8 cellular contexts compared by ENCODE assay signal in genomic region chr22:20885557-20886323, GRCh38. TPM values are rescaled to one million over a fixed set of nuclear protein-coding genes. Genes with fewer than 3 reads are reported as not detected.
DNase-seq lines count a peak whose midpoint lies in the region; ATAC-seq, FAIRE-seq and TF ChIP-seq lines count a peak whose summit lies in the region.

No MANE protein-coding gene starts in this region.

- no peaks in the 10 kb centered on the region for H3K79me2 ChIP-seq in osteoblast (ENCODE audit: insufficient read depth, low read length)

- intact Hi-C loops in Right ventricle myocardium superior (cut with DNase I) (no loop called here), upper lobe of right lung (cut with DNase I) (no loop called here)

- H3K27me3 Mint-ChIP-seq in activated naive CD8-positive, alpha-beta T cell treated with anti-CD3 and anti-CD28 coated beads, Interleukin-2, amount 10 ng/mL, durations not matched to agents 7 days and 5 days = no peaks in the 10 kb centered on the region

- H3K27ac ChIP-seq in osteoblast (ENCODE audit: low read depth, low read length) (peak overlapping the region; percentile 30), upper lobe of right lung (peak overlapping the region; percentile 49)

- FAIRE-seq in RCC 7860 (lab: Jason Lieb, UNC) = no peak

- no peaks in the 10 kb centered on the region for H3K9me3 ChIP-seq in osteoblast (ENCODE audit: low read depth, low read length)
- H3K9me3 ChIP-seq in upper lobe of right lung = no peaks in the 10 kb centered on the region

- peaks cover 3% of the 10 kb centered on the region for H4K20me1 ChIP-seq in osteoblast (ENCODE audit: insufficient read depth, low read length)

- H2AFZ ChIP-seq in osteoblast (ENCODE audit: low read length) = peak overlapping the region; percentile 87

- POLR2A ChIA-PET in activated naive CD8-positive, alpha-beta T cell treated with anti-CD3 and anti-CD28 coated beads, Interleukin-2, amount 10 ng/mL, durations not matched to agents 7 days and 5 days (lab: Charles Lee) = interaction anchor here (0.5 kb wide), 1 partner anchor 68 kb away, joined by 6 read pairs; no protein-coding TSS in a partner anchor

- ATAC-seq in activated naive CD8-positive, alpha-beta T cell treated with anti-CD3 and anti-CD28 coated beads, Interleukin-2, amount 10 ng/mL, durations not matched to agents 7 days and 5 days (ENCODE audit: low read depth) = peak; percentile 67
- ATAC-seq in Right ventricle myocardium superior (ENCODE audit: poor library complexity) (peak; percentile 98), upper lobe of right lung (peak; percentile 99)

- in situ Hi-C loops in KBM-7 (cut with MboI; ENCODE audit: low pct_unique_long_range_greater_than_20kb, low sequenced_read_pairs) = no loop called here

- peak; percentile 84 for DNase-seq in DMS153 treated with DMSO at 0.1 percent for 48 hours (lab: John Stamatoyannopoulos, UW; ENCODE audit: unreplicated experiment)
- DNase-seq in KBM-7 = peak; percentile 87
- DNase-seq in RCC 7860 (ENCODE audit: low spot score) = peak; percentile 54
- DNase-seq in activated naive CD8-positive, alpha-beta T cell treated with anti-CD3 and anti-CD28 coated beads, Interleukin-2, amount 10 ng/mL, durations not matched to agents 7 days and 5 days = peak; percentile 58
- DNase-seq in Right ventricle myocardium superior = peak; percentile 85
- peak; percentile 94 for DNase-seq in osteoblast (ENCODE audit: insufficient read length, low spot score, missing footprints)
- peak; percentile 92 for DNase-seq in upper lobe of right lung
- DNase-seq in NK-92 (lab: John Stamatoyannopoulos, UW; ENCODE audit: unreplicated experiment) = no peak

- H3K27ac Mint-ChIP-seq in activated naive CD8-positive, alpha-beta T cell treated with anti-CD3 and anti-CD28 coated beads, Interleukin-2, amount 10 ng/mL, durations not matched to agents 7 days and 5 days = no peak overlapping the region

- TF ChIP-seq CTCF in osteoblast (IDR thresholded peaks at IDR 0.05; ENCODE audit: extremely low read depth, low read depth, low read length) = peak; percentile 92
- TF ChIP-seq CTCF in upper lobe of right lung (IDR thresholded peaks at IDR 0.05) = peak; percentile 86

- H3K27me3 ChIP-seq in osteoblast (ENCODE audit: insufficient read depth, low read length) (no peaks in the 10 kb centered on the region), upper lobe of right lung (no peaks in the 10 kb centered on the region)

- no peaks in the 10 kb centered on the region for H3K4me1 ChIP-seq in osteoblast (ENCODE audit: insufficient read depth, low read length)
- no peaks in the 10 kb centered on the region for H3K4me1 ChIP-seq in upper lobe of right lung

- peak overlapping the region; percentile 44 for H3K4me2 ChIP-seq in osteoblast (ENCODE audit: insufficient read depth, low read length)

- H3K36me3 ChIP-seq in osteoblast (ENCODE audit: insufficient read depth, low read length) (peaks cover 45% of the 10 kb centered on the region), upper lobe of right lung (peaks cover 75% of the 10 kb centered on the region)

- H3K4me3 Mint-ChIP-seq in activated naive CD8-positive, alpha-beta T cell treated with anti-CD3 and anti-CD28 coated beads, Interleukin-2, amount 10 ng/mL, durations not matched to agents 7 days and 5 days = no peak overlapping the region

- H3K4me1 Mint-ChIP-seq in activated naive CD8-positive, alpha-beta T cell treated with anti-CD3 and anti-CD28 coated beads, Interleukin-2, amount 10 ng/mL, durations not matched to agents 7 days and 5 days = peaks cover 1% of the 10 kb centered on the region

- H3K4me3 ChIP-seq in osteoblast (ENCODE audit: insufficient read depth, low read length) (no peak overlapping the region), upper lobe of right lung (no peak overlapping the region)

- peaks cover 21% of the 10 kb centered on the region for H3K36me3 Mint-ChIP-seq in activated naive CD8-positive, alpha-beta T cell treated with anti-CD3 and anti-CD28 coated beads, Interleukin-2, amount 10 ng/mL, durations not matched to agents 7 days and 5 days

- no peaks in the 10 kb centered on the region for H3K9me3 Mint-ChIP-seq in activated naive CD8-positive, alpha-beta T cell treated with anti-CD3 and anti-CD28 coated beads, Interleukin-2, amount 10 ng/mL, durations not matched to agents 7 days and 5 days

RNA-seq across cellular contexts. Expression of gene SNAP29, which starts 26.9 kb away (rescaled TPM):
- total RNA-seq in activated naive CD8-positive, alpha-beta T cell treated with anti-CD3 and anti-CD28 coated beads, Interleukin-2, amount 10 ng/mL, durations not matched to agents 7 days and 5 days = 10 to 100 TPM; 29.7 to 32.5 TPM
- total RNA-seq in Right ventricle myocardium superior (22.3 TPM), osteoblast (13.0 and 15.3 TPM in 2 replicates), upper lobe of right lung (24.3 TPM)

RNA-seq across cellular contexts. Expression of gene PI4KA, which starts 27.1 kb away (rescaled TPM):
- 100 to 1,000 TPM; 100 to 106 TPM for total RNA-seq in activated naive CD8-positive, alpha-beta T cell treated with anti-CD3 and anti-CD28 coated beads, Interleukin-2, amount 10 ng/mL, durations not matched to agents 7 days and 5 days
- total RNA-seq in Right ventricle myocardium superior (38.4 TPM), osteoblast (61.9 and 63.4 TPM in 2 replicates), upper lobe of right lung (113 TPM)

RNA-seq across cellular contexts. Expression of gene CRKL, which starts 31.5 kb away (rescaled TPM):
- total RNA-seq in activated naive CD8-positive, alpha-beta T cell treated with anti-CD3 and anti-CD28 coated beads, Interleukin-2, amount 10 ng/mL, durations not matched to agents 7 days and 5 days = 10 to 100 TPM; 91.0 to 92.9 TPM
- 50.1 TPM for total RNA-seq in Right ventricle myocardium superior
- total RNA-seq in osteoblast = 31.2 and 38.4 TPM in 2 replicates
- total RNA-seq in upper lobe of right lung = 60.8 TPM
